Comparison of ENCODE assay signal across 23 cellular contexts in the genomic region with DNA sequence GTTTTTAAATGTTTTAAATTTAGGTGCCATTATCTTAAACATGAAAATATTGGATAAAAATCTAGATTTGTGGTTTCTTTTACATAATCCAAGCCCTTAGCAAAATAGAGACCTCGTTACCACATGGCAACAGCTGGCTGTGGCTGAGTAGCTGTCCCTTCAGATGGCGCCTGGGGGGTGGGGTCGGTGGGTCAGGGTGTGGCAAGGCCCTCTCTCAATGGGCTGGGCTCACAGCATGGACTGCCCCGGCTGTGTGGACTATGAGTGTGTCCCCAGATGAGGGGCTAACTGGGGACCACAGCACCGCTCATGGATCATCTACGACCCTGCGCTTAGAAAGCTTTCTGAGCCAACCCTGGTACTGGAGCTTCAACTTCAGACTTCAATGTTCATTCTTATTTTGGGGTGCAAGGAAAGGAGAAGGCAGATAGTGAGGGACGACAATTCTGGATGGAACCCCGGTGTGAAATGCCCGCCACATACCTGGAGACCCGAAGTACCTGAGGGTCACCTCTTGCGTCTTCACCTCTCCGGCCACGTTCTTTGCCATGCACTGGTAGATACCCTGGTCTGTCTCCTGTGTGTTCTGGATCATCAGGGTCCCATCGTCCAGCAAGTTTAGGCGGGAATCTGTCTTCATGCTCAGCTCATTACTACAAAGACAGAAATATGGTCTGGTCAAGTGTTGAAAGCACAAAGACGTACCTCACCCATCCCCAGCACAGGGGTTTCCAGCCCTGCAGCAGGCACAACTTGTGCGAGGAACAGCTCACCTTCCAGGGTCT.
"Had no signal": no experiment of that assay in that cellular context is flagged by ENCODE, and none has a peak within 500 bp of the region (broad histone marks: within the 10 kb centered on the region; RNA-seq: fewer than 3 reads in every experiment).

No MANE protein-coding gene starts in this region.

- H3K36me3 Mint-ChIP-seq: T-cell had no signal

- H3K9me3 Mint-ChIP-seq: activated naive CD8-positive, alpha-beta T cell treated with anti-CD3 and anti-CD28 coated beads, Interleukin-2, amount 50 U/mL, for 24 hours; activated T-helper 1 cell treated with anti-CD3 and anti-CD28 coated beads, Interleukin-12 subunit alpha, Interleukin-12 subunit beta, Interleukin-2, Interleukin-4 antibody, amounts not matched to agents 30 ng/mL and 10 ng/mL and 1 ng/mL, durations not matched to agents 14 hours and 24 hours and 36 hours; dendritic cell treated with granulocyte-macrophage colony-stimulating factor and Interleukin-4, amounts not matched to agents 40 ng/mL and 50 ng/mL, for 4 days; nephron; T-cell had no signal

- H3K27me3 ChIP-seq: cardiac muscle cell, spleen, thyroid gland, upper lobe of right lung had no signal

- H3K9me3 ChIP-seq: spleen, thyroid gland, upper lobe of right lung had no signal

- H3K27me3 Mint-ChIP-seq: activated naive CD8-positive, alpha-beta T cell treated with anti-CD3 and anti-CD28 coated beads, Interleukin-2, amount 50 U/mL, for 24 hours; dendritic cell treated with granulocyte-macrophage colony-stimulating factor and Interleukin-4, amounts not matched to agents 40 ng/mL and 50 ng/mL, for 4 days; T-cell had no signal

- H3K4me3 Mint-ChIP-seq: activated CD8-positive, alpha-beta T cell treated with anti-CD3 and anti-CD28 coated beads, Interleukin-2, amount 10 ng/mL, durations not matched to agents 7 days and 5 days; activated naive CD8-positive, alpha-beta T cell treated with anti-CD3 and anti-CD28 coated beads, Interleukin-2, amount 50 U/mL, for 24 hours; activated T-helper 1 cell treated with anti-CD3 and anti-CD28 coated beads, Interleukin-12 subunit alpha, Interleukin-12 subunit beta, Interleukin-2, Interleukin-4 antibody, amounts not matched to agents 30 ng/mL and 10 ng/mL and 1 ng/mL, durations not matched to agents 14 hours and 24 hours and 36 hours; dendritic cell treated with granulocyte-macrophage colony-stimulating factor and Interleukin-4, amounts not matched to agents 40 ng/mL and 50 ng/mL, for 4 days; nephron; T-cell had no signal

- DNase-seq: activated CD4-positive, alpha-beta T cell treated with anti-CD3 and anti-CD28 coated beads for 1 hour; activated CD4-positive, alpha-beta T cell treated with anti-CD3 and anti-CD28 coated beads, Interleukin-2, amount 50 U/mL, for 1 hour; activated CD8-positive, alpha-beta T cell treated with anti-CD3 and anti-CD28 coated beads, Interleukin-2, amount 10 ng/mL, durations not matched to agents 7 days and 5 days; activated gamma-delta T cell; activated naive CD4-positive, alpha-beta T cell treated with anti-CD3 and anti-CD28 coated beads, Interleukin-2, amount 50 U/mL, for 16 hours; activated naive CD8-positive, alpha-beta T cell treated with anti-CD3 and anti-CD28 coated beads, Interleukin-2, amount 50 U/mL, for 24 hours; effector CD8-positive, alpha-beta T cell; foreskin melanocyte; left ventricle myocardium superior; mammary epithelial cell; midbrain; spleen; stimulated activated CD4-positive, alpha-beta T cell treated with anti-CD3 and anti-CD28 coated beads, Interleukin-4, amount 100 ng/mL, for 1 hour; stimulated activated naive CD4-positive, alpha-beta T cell; T-cell; thyroid gland; upper lobe of right lung; WERI-Rb-1 had no signal

- H3K27ac ChIP-seq: cardiac muscle cell, parathyroid adenoma, spleen, thyroid gland, upper lobe of right lung, WERI-Rb-1 had no signal

- H3K4me1 Mint-ChIP-seq: activated naive CD8-positive, alpha-beta T cell treated with anti-CD3 and anti-CD28 coated beads, Interleukin-2, amount 50 U/mL, for 24 hours; nephron; T-cell had no signal

- ATAC-seq: activated CD8-positive, alpha-beta T cell treated with anti-CD3 and anti-CD28 coated beads, Interleukin-2, amount 10 ng/mL, durations not matched to agents 7 days and 5 days; activated naive CD8-positive, alpha-beta T cell treated with anti-CD3 and anti-CD28 coated beads, Interleukin-2, amount 50 U/mL, for 24 hours; left ventricle myocardium superior; T-cell; upper lobe of right lung had no signal

- H3K27ac Mint-ChIP-seq: activated CD8-positive, alpha-beta T cell treated with anti-CD3 and anti-CD28 coated beads, Interleukin-2, amount 10 ng/mL, durations not matched to agents 7 days and 5 days; activated naive CD8-positive, alpha-beta T cell treated with anti-CD3 and anti-CD28 coated beads, Interleukin-2, amount 50 U/mL, for 24 hours; activated T-helper 1 cell treated with anti-CD3 and anti-CD28 coated beads, Interleukin-12 subunit alpha, Interleukin-12 subunit beta, Interleukin-2, Interleukin-4 antibody, amounts not matched to agents 30 ng/mL and 10 ng/mL and 1 ng/mL, durations not matched to agents 14 hours and 24 hours and 36 hours; dendritic cell treated with granulocyte-macrophage colony-stimulating factor and Interleukin-4, amounts not matched to agents 40 ng/mL and 50 ng/mL, for 4 days; nephron; T-cell had no signal

- H3K4me3 ChIP-seq: cardiac muscle cell, spleen, thyroid gland, upper lobe of right lung had no signal

- H3K4me1 ChIP-seq: parathyroid adenoma, spleen, thyroid gland, upper lobe of right lung had no signal
